9 cellular contexts compared by ENCODE assay signal in the genomic region with DNA sequence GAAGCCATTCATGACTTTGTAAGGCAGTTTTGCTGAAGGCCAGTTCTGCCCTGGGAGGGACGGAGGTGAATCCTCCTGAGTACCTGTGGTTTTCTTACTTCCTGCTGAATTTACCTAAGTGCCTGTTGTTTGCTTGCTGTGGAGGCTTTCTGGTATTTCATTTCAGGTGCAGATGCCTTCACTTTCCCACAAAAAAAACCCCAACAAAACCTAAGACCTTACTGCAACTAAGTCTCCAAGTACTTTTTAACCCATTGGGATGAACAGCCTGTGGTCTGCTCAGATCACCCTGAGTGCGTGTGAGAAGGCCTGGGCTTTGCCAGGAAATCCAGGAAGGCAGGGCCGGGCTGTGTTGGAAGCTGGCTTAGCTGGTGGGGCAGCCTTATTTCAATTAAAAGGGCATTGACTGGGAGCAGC.
A peak's percentile ranks its signal among the peaks of the same experiment; 100 is the strongest.
DNase-seq lines count a peak whose midpoint lies in the region; ATAC-seq and TF ChIP-seq lines count a peak whose summit lies in the region.
"Had no signal": no experiment of that assay in that cellular context is flagged by ENCODE, and none has a peak within 500 bp of the region (broad histone marks: within the 10 kb centered on the region; RNA-seq: fewer than 3 reads in every experiment).

No MANE protein-coding gene starts in this region.

- H3K4me3 Mint-ChIP-seq in endothelial cell (ENCODE audit: unreplicated experiment): no peak overlapping the region
- peak overlapping the region; percentile 11 to 62 (median 52) for H3K4me3 Mint-ChIP-seq in naive thymus-derived CD8-positive, alpha-beta T cell

- TF ChIP-seq CTCF in GM12864 (IDR thresholded peaks at IDR 0.05; ENCODE audit: low read depth, low read length, missing control alignments) (no peak), endothelial cell (IDR thresholded peaks at IDR 0.05; ENCODE audit: unreplicated experiment) (no peak), brain microvascular endothelial cell (IDR thresholded peaks at IDR 0.05; ENCODE audit: low read depth, low read length, missing control alignments) (no peak)

- H3K27me3 Mint-ChIP-seq in endothelial cell (ENCODE audit: unreplicated experiment): peaks cover 10% of the 10 kb centered on the region
- H3K27me3 Mint-ChIP-seq in naive thymus-derived CD8-positive, alpha-beta T cell: no peaks in the 10 kb centered on the region

- H3K4me1 ChIP-seq in HUES48 (ENCODE audit: control insufficient read depth, insufficient read depth, low read length): peaks cover 67% of the 10 kb centered on the region

- H3K27me3 ChIP-seq in HUES48 (ENCODE audit: control insufficient read depth, insufficient read depth, low read length): no peaks in the 10 kb centered on the region
- H3K27me3 ChIP-seq in brain microvascular endothelial cell (replicated peaks): no peaks in the 10 kb centered on the region

- in situ Hi-C loops in brain microvascular endothelial cell (cut with HindIII; ENCODE audit: low pct_ligation_motif_present, low sequenced_read_pairs): no loop called here

- ATAC-seq in naive thymus-derived CD8-positive, alpha-beta T cell: peak; percentile 73 to 76
- ATAC-seq in left lobe of liver: no peak

- H3K4me3 ChIP-seq in GM12864 (ENCODE audit: low read depth, low read length) (no peak overlapping the region), HUES48 (ENCODE audit: low read depth, low read length) (no peak overlapping the region), brain microvascular endothelial cell (ENCODE audit: low read depth, low read length) (no peak overlapping the region)
- H3K4me3 ChIP-seq: SK-N-MC had no signal

- H3K36me3 Mint-ChIP-seq in endothelial cell (ENCODE audit: low read depth, unreplicated experiment): peaks cover 12% of the 10 kb centered on the region
- H3K36me3 Mint-ChIP-seq in naive thymus-derived CD8-positive, alpha-beta T cell: peaks cover 16 to 28% (median 27%) of the 10 kb centered on the region in 3 donors

- H3K27ac ChIP-seq in HUES48 (ENCODE audit: low read depth, low read length) (peak overlapping the region; percentile 69), brain microvascular endothelial cell (no peak overlapping the region)
- H3K27ac ChIP-seq: SK-N-MC had no signal

- H3K36me3 ChIP-seq in HUES48 (ENCODE audit: control insufficient read depth, insufficient read depth, low read length): peaks cover 6% of the 10 kb centered on the region
- H3K36me3 ChIP-seq in brain microvascular endothelial cell (replicated peaks): no peaks in the 10 kb centered on the region

- H3K9me3 ChIP-seq in HUES48 (ENCODE audit: control insufficient read depth, insufficient read depth, low read length): no peaks in the 10 kb centered on the region

- no peak overlapping the region for H3K9ac ChIP-seq in HUES48 (ENCODE audit: low read depth, low read length)

- DNase-seq in GM12864 (ENCODE audit: low read depth): peak; percentile 18
- peak; percentile 17 for DNase-seq in endothelial cell (ENCODE audit: low spot score)
- DNase-seq in naive thymus-derived CD8-positive, alpha-beta T cell: peak in 4 of 10 donors; percentile 4 to 43 (median 15)
- no peak for DNase-seq in stimulated activated CD4-positive, alpha-beta T cell treated with anti-CD3 and anti-CD28 coated beads, Interleukin-1b, Interleukin-23, amount 100 ng/mL, for 48 hours
- DNase-seq in globus pallidus (ENCODE audit: low spot score): no peak
- DNase-seq in brain microvascular endothelial cell: no peak
- no peak for DNase-seq in left lobe of liver (ENCODE audit: low spot score)

- no peak overlapping the region for H3K27ac Mint-ChIP-seq in endothelial cell (ENCODE audit: unreplicated experiment)
- H3K27ac Mint-ChIP-seq in naive thymus-derived CD8-positive, alpha-beta T cell: peak overlapping the region; percentile 46 to 88 (median 80)

- POLR2A ChIA-PET in naive thymus-derived CD8-positive, alpha-beta T cell (lab: Charles Lee): no interaction called here

- peaks cover 72% of the 10 kb centered on the region for H3K4me1 Mint-ChIP-seq in endothelial cell (ENCODE audit: unreplicated experiment)
- H3K4me1 Mint-ChIP-seq in naive thymus-derived CD8-positive, alpha-beta T cell: peaks cover 46 to 85% (median 65%) of the 10 kb centered on the region in 4 donors

- no peaks in the 10 kb centered on the region for H3K9me3 Mint-ChIP-seq in endothelial cell (ENCODE audit: unreplicated experiment)
- peaks cover 2 to 19% (median 13%) of the 10 kb centered on the region in 9 donors for H3K9me3 Mint-ChIP-seq in naive thymus-derived CD8-positive, alpha-beta T cell

Comparison
In these comparisons a context has a peak if more than half of its experiments do, and no peak if none do; other contexts are left out.
1. DNase-seq: peak in GM12864 (single experiment) and endothelial cell (single experiment); none in stimulated activated CD4-positive, alpha-beta T cell treated with anti-CD3 and anti-CD28 coated beads, Interleukin-1b, Interleukin-23, amount 100 ng/mL, for 48 hours (single experiment), globus pallidus (single experiment), brain microvascular endothelial cell (single experiment) and left lobe of liver (single experiment).